ENCODE assay signal across 16 cellular contexts in the genomic region with DNA sequence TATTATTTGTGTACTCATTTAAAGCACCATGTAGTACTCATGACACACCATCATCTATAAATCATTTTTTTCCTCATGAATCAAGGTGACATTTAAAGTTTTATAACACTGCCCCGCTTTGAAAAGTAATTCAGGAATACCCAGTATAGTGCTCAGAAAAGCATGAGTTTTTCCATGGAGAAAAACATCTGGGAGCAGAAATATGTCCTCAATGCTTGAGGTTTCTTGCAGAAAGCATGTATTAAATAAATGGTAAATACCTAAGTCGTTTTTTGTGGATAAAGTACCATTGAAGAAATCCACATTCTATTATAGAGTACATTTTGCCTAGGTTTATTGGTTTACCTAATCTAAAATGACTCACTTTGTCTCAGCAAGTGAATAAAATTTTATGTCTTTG.
A peak's percentile ranks its signal among the peaks of the same experiment; 100 is the strongest.
DNase-seq lines count a peak whose midpoint lies in the region; ATAC-seq and TF ChIP-seq lines count a peak whose summit lies in the region.
"Had no signal": no experiment of that assay in that cellular context is flagged by ENCODE, and none has a peak within 500 bp of the region (broad histone marks: within the 10 kb centered on the region; RNA-seq: fewer than 3 reads in every experiment).

No MANE protein-coding gene starts in this region.

- H3K4me3 Mint-ChIP-seq in activated CD8-positive, alpha-beta memory T cell treated with anti-CD3 and anti-CD28 coated beads, Interleukin-2, amount 10 ng/mL, durations not matched to agents 7 days and 5 days = peak overlapping the region; percentile 81
- peak overlapping the region; percentile 54 for H3K4me3 Mint-ChIP-seq in activated T-helper 2 cell treated with anti-CD3 and anti-CD28 coated beads, Interferon-gamma antibody, Interleukin-2, Interleukin-4, amounts not matched to agents 10 μg/mL and 5 μg/mL and 100 μg/mL, durations not matched to agents 14 hours and 24 hours and 36 hours (ENCODE audit: low read depth)
- H3K4me3 Mint-ChIP-seq: CD14-positive monocyte; CD8-positive, alpha-beta T cell had no signal

- H3K4me3 ChIP-seq in LNCaP clone FGC (ENCODE audit: low read depth, low read length) = no peak overlapping the region
- H3K4me3 ChIP-seq: A549, HAP-1 had no signal

- H3K27ac Mint-ChIP-seq in activated CD8-positive, alpha-beta memory T cell treated with anti-CD3 and anti-CD28 coated beads, Interleukin-2, amount 10 ng/mL, durations not matched to agents 7 days and 5 days = no peak overlapping the region
- H3K27ac Mint-ChIP-seq in activated T-helper 2 cell treated with anti-CD3 and anti-CD28 coated beads, Interferon-gamma antibody, Interleukin-2, Interleukin-4, amounts not matched to agents 10 μg/mL and 5 μg/mL and 100 μg/mL, durations not matched to agents 14 hours and 24 hours and 36 hours = no peak overlapping the region
- H3K27ac Mint-ChIP-seq: CD14-positive monocyte; CD8-positive, alpha-beta T cell had no signal

- peaks cover 18% of the 10 kb centered on the region for H3K4me1 Mint-ChIP-seq in activated CD8-positive, alpha-beta memory T cell treated with anti-CD3 and anti-CD28 coated beads, Interleukin-2, amount 10 ng/mL, durations not matched to agents 7 days and 5 days
- peaks cover 24% of the 10 kb centered on the region for H3K4me1 Mint-ChIP-seq in activated T-helper 2 cell treated with anti-CD3 and anti-CD28 coated beads, Interferon-gamma antibody, Interleukin-2, Interleukin-4, amounts not matched to agents 10 μg/mL and 5 μg/mL and 100 μg/mL, durations not matched to agents 14 hours and 24 hours and 36 hours (ENCODE audit: low read depth)

- no peaks in the 10 kb centered on the region for H3K9me3 Mint-ChIP-seq in activated CD8-positive, alpha-beta memory T cell treated with anti-CD3 and anti-CD28 coated beads, Interleukin-2, amount 10 ng/mL, durations not matched to agents 7 days and 5 days (ENCODE audit: low read depth)
- H3K9me3 Mint-ChIP-seq in activated T-helper 2 cell treated with anti-CD3 and anti-CD28 coated beads, Interferon-gamma antibody, Interleukin-2, Interleukin-4, amounts not matched to agents 10 μg/mL and 5 μg/mL and 100 μg/mL, durations not matched to agents 14 hours and 24 hours and 36 hours = peaks cover 6% of the 10 kb centered on the region
- H3K9me3 Mint-ChIP-seq: CD8-positive, alpha-beta T cell had no signal

- H3K27me3 Mint-ChIP-seq in activated CD8-positive, alpha-beta memory T cell treated with anti-CD3 and anti-CD28 coated beads, Interleukin-2, amount 10 ng/mL, durations not matched to agents 7 days and 5 days = no peaks in the 10 kb centered on the region
- no peaks in the 10 kb centered on the region for H3K27me3 Mint-ChIP-seq in activated T-helper 2 cell treated with anti-CD3 and anti-CD28 coated beads, Interferon-gamma antibody, Interleukin-2, Interleukin-4, amounts not matched to agents 10 μg/mL and 5 μg/mL and 100 μg/mL, durations not matched to agents 14 hours and 24 hours and 36 hours (ENCODE audit: low read depth)

- ATAC-seq in activated CD8-positive, alpha-beta memory T cell treated with anti-CD3 and anti-CD28 coated beads, Interleukin-2, amount 10 ng/mL, durations not matched to agents 7 days and 5 days = no peak
- no peak for ATAC-seq in GM18498 (IDR thresholded peaks at IDR 0.05; ENCODE audit: unreplicated experiment)
- no peak for ATAC-seq in GM21367 (IDR thresholded peaks at IDR 0.05; ENCODE audit: unreplicated experiment)
- ATAC-seq: A549; CD8-positive, alpha-beta T cell had no signal

- peaks cover 68% of the 10 kb centered on the region for H3K36me3 Mint-ChIP-seq in activated CD8-positive, alpha-beta memory T cell treated with anti-CD3 and anti-CD28 coated beads, Interleukin-2, amount 10 ng/mL, durations not matched to agents 7 days and 5 days
- peaks cover 83% of the 10 kb centered on the region for H3K36me3 Mint-ChIP-seq in activated T-helper 2 cell treated with anti-CD3 and anti-CD28 coated beads, Interferon-gamma antibody, Interleukin-2, Interleukin-4, amounts not matched to agents 10 μg/mL and 5 μg/mL and 100 μg/mL, durations not matched to agents 14 hours and 24 hours and 36 hours (ENCODE audit: low read depth)

- intact Hi-C loops in activated T-helper 2 cell treated with anti-CD3 and anti-CD28 coated beads, Interferon-gamma antibody, Interleukin-2, Interleukin-4, amounts not matched to agents 10 μg/mL and 5 μg/mL and 100 μg/mL, durations not matched to agents 14 hours and 24 hours and 36 hours (cut with micrococcal nuclease) = loop anchor here (5.0 kb wide), 1 partner anchor 52 kb away; no protein-coding TSS in a partner anchor

- no peak for DNase-seq in activated CD8-positive, alpha-beta memory T cell treated with anti-CD3 and anti-CD28 coated beads, Interleukin-2, amount 10 ng/mL, durations not matched to agents 7 days and 5 days
- DNase-seq in activated CD8-positive, alpha-beta memory T cell treated with anti-CD3 and anti-CD28 coated beads for 24 hours = no peak
- DNase-seq in LNCaP clone FGC (ENCODE audit: low read depth) (peak; percentile 6), HUDEP-2 (lab: John Stamatoyannopoulos, UW; ENCODE audit: unreplicated experiment in 76 of 76) (no peak)
- DNase-seq in activated T-helper 2 cell treated with anti-CD3 and anti-CD28 coated beads, Interferon-gamma antibody, Interleukin-2, Interleukin-4, amounts not matched to agents 10 μg/mL and 5 μg/mL and 100 μg/mL, durations not matched to agents 14 hours and 24 hours and 36 hours (ENCODE audit: low spot score) = no peak
- DNase-seq: BE2C; CD8-positive, alpha-beta T cell; COR-L47; DMS153; DMS79 treated with DMSO at 0.1 percent for 48 hours; EL had no signal

- CTCF ChIA-PET in activated CD8-positive, alpha-beta memory T cell treated with anti-CD3 and anti-CD28 coated beads, Interleukin-2, amount 10 ng/mL, durations not matched to agents 7 days and 5 days (lab: Charles Lee) = interaction anchor here (1.2 kb wide), 1 partner anchor 112 kb away, joined by 3 read pairs; no protein-coding TSS in a partner anchor

- TF ChIP-seq CTCF in LNCaP clone FGC (IDR thresholded peaks at IDR 0.05; ENCODE audit: control insufficient read depth, extremely low read depth, insufficient read depth) = no peak
